24 cellular contexts compared by ENCODE assay signal in the genomic region with DNA sequence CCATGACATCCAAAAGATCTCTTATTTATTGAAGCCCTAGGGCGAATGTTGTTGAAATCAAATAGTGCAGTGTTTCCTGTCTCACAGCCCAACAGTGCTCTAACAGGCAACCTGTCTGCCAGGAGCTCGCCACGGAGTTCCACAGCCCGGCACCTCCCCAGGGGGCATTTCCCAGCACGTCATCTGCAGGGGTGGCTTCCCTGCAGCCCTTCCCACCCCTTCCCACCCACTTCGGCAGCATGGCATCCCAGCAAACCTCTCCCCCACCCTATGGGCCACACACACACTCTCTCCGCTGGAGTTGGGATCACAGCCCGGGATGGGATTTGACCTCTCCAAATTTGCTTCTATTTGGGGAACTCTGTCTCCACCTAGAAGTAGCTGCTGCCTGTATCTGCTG.
"Had no signal": no experiment of that assay in that cellular context is flagged by ENCODE, and none has a peak within 500 bp of the region (broad histone marks: within the 10 kb centered on the region; RNA-seq: fewer than 3 reads in every experiment).

No MANE protein-coding gene starts in this region.

- FAIRE-seq: K562 had no signal

- H3K36me3 ChIP-seq: breast epithelium, SJSA1 had no signal

- H3K4me3 ChIP-seq: breast epithelium, K562, SJSA1 had no signal

- DNase-seq: activated CD4-positive, alpha-beta T cell treated with anti-CD3 and anti-CD28 coated beads for 4 hours; activated naive CD4-positive, alpha-beta T cell; activated T-cell treated with anti-CD3 and anti-CD28 coated beads, Interleukin-2, amount 50 U/mL, for 1 hour; aorta; central memory CD4-positive, alpha-beta T cell; Kasumi-1; NCI-H1105 treated with DMSO at 0.1 percent for 48 hours; NCI-H1436 treated with DMSO at 0.1 percent for 48 hours; NCI-H1930; NCI-H2171; NCI-H2227 treated with DMSO at 0.1 percent for 48 hours; NCI-H510A; NCI-H526 treated with DMSO at 0.1 percent for 48 hours; NCI-H82; RPMI8226; SW 1271 had no signal

- H3K27ac ChIP-seq: breast epithelium, SJSA1 had no signal

- H3K4me3 Mint-ChIP-seq: activated naive CD4-positive, alpha-beta T cell treated with anti-CD3 and anti-CD28 coated beads, Interleukin-2, amount 50 U/mL, for 24 hours; T-helper 2 cell treated with Interferon-gamma antibody and Interleukin-4, amounts not matched to agents 5 μg/mL and 100 μg/mL, for 36 hours had no signal

- H3K27me3 Mint-ChIP-seq: activated naive CD4-positive, alpha-beta T cell treated with anti-CD3 and anti-CD28 coated beads, Interleukin-2, amount 50 U/mL, for 24 hours had no signal

- H3K36me3 Mint-ChIP-seq: activated naive CD4-positive, alpha-beta T cell treated with anti-CD3 and anti-CD28 coated beads, Interleukin-2, amount 50 U/mL, for 24 hours had no signal

- H3K27ac Mint-ChIP-seq: activated naive CD4-positive, alpha-beta T cell treated with anti-CD3 and anti-CD28 coated beads, Interleukin-2, amount 50 U/mL, for 24 hours; T-helper 2 cell treated with Interferon-gamma antibody and Interleukin-4, amounts not matched to agents 5 μg/mL and 100 μg/mL, for 36 hours had no signal

- H3K9me3 Mint-ChIP-seq: activated naive CD4-positive, alpha-beta T cell treated with anti-CD3 and anti-CD28 coated beads, Interleukin-2, amount 50 U/mL, for 24 hours; T-helper 2 cell treated with Interferon-gamma antibody and Interleukin-4, amounts not matched to agents 5 μg/mL and 100 μg/mL, for 36 hours had no signal

- H3K9me3 ChIP-seq: SJSA1 had no signal

- H3K4me1 ChIP-seq: breast epithelium, SJSA1 had no signal

- ATAC-seq: activated CD4-positive, CD25-positive, alpha-beta regulatory T cell treated with anti-CD3 and anti-CD28 coated beads, Interleukin-2, amount 50 U/mL, for 24 hours; K562; Right ventricle myocardium inferior; SK-N-SH treated with all-trans-retinoic acid at 6 μM for 48 hours had no signal

- H3K4me1 Mint-ChIP-seq: activated naive CD4-positive, alpha-beta T cell treated with anti-CD3 and anti-CD28 coated beads, Interleukin-2, amount 50 U/mL, for 24 hours had no signal
